Comparison of ENCODE assay signal across 1 cellular context in genomic region chr19:11265785-11266236, GRCh38.
A peak's percentile ranks its signal among the peaks of the same experiment; 100 is the strongest.
TF ChIP-seq lines count a peak whose summit lies in the region.

No MANE protein-coding gene starts in this region.

TF ChIP-seq in HepG2, 621 proteins besides CTCF, POLR2A, EP300 and RAD21 (continues in another document):
- TF ChIP-seq ZNF432 (CRISPR knock-in tag; IDR thresholded peaks at IDR 0.05; ENCODE audit: borderline replicate concordance) (no peak), ZC3H4 (CRISPR knock-in tag; IDR thresholded peaks at IDR 0.05; ENCODE audit: borderline replicate concordance) (no peak), ZFAT (CRISPR knock-in tag; conservative IDR thresholded peaks at IDR 0.05) (no peak), HCFC1 (IDR thresholded peaks at IDR 0.05; ENCODE audit: low read depth, low read length) (no peak), E2F1 (CRISPR knock-in tag; IDR thresholded peaks at IDR 0.05) (no peak), FOXA1 (IDR thresholded peaks at IDR 0.05) (peak; percentile 64), FOXA1 (CRISPR knock-in tag; IDR thresholded peaks at IDR 0.05) (peak; percentile 99), TP53 (CRISPR knock-in tag; conservative IDR thresholded peaks at IDR 0.05) (peak; percentile 70; the same call in 1 of the 2 replicates), NFIB (CRISPR knock-in tag; IDR thresholded peaks at IDR 0.05; ENCODE audit: borderline replicate concordance) (no peak), ZNF34 (CRISPR knock-in tag; IDR thresholded peaks at IDR 0.05; ENCODE audit: borderline replicate concordance) (no peak), FOXM1 (CRISPR knock-in tag; IDR thresholded peaks at IDR 0.05) (no peak), DNMT1 (CRISPR knock-in tag; IDR thresholded peaks at IDR 0.05) (0 out of 2 replicates have a peak, but pooled peaks have one; percentile 17), GPBP1L1 (CRISPR knock-in tag; IDR thresholded peaks at IDR 0.05) (no peak), ZSCAN30 (CRISPR knock-in tag; IDR thresholded peaks at IDR 0.05) (no peak), ZNF816 (CRISPR knock-in tag; IDR thresholded peaks at IDR 0.05; ENCODE audit: borderline replicate concordance) (no peak), SNAPC2 (CRISPR knock-in tag; IDR thresholded peaks at IDR 0.05) (peak; percentile 93), CC2D1A (CRISPR knock-in tag; IDR thresholded peaks at IDR 0.05) (no peak), STAT5B (CRISPR knock-in tag; IDR thresholded peaks at IDR 0.05) (0 out of 2 replicates have a peak, but pooled peaks have one; percentile 44), HIVEP1 (CRISPR knock-in tag; IDR thresholded peaks at IDR 0.05) (peak; percentile 100), KLF13 (CRISPR knock-in tag; IDR thresholded peaks at IDR 0.05) (peak; percentile 72; the same call in 1 of the 2 replicates), MTERF4 (CRISPR knock-in tag; IDR thresholded peaks at IDR 0.05) (peak; percentile 71; the same call in 1 of the 2 replicates), JDP2 (CRISPR knock-in tag; IDR thresholded peaks at IDR 0.05; ENCODE audit: borderline replicate concordance) (no peak; the same call in 1 of the 2 replicates), SP1 (IDR thresholded peaks at IDR 0.05) (no peak), SP1 (CRISPR knock-in tag; IDR thresholded peaks at IDR 0.05) (peak; percentile 79), ZBTB4 (CRISPR knock-in tag; IDR thresholded peaks at IDR 0.05; ENCODE audit: borderline replicate concordance) (peak; percentile 87; the same call in 1 of the 2 replicates), CBX2 (IDR thresholded peaks at IDR 0.05; ENCODE audit: low read depth, low read length) (no peak), CBX2 (CRISPR knock-in tag; IDR thresholded peaks at IDR 0.05; ENCODE audit: low read depth) (peak; percentile 56; the same call in 1 of the 2 replicates), WIZ (CRISPR knock-in tag; IDR thresholded peaks at IDR 0.05) (no peak; the same call in 1 of the 2 replicates), ATRX (CRISPR knock-in tag; IDR thresholded peaks at IDR 0.05; ENCODE audit: borderline replicate concordance) (no peak), KLF11 (CRISPR knock-in tag; IDR thresholded peaks at IDR 0.05) (peak; percentile 86; the same call in 1 of the 2 replicates), PRPF4 (IDR thresholded peaks at IDR 0.05; ENCODE audit: low read depth, low read length, poor library complexity, severe bottlenecking) (no peak), NFE2 (CRISPR knock-in tag; IDR thresholded peaks at IDR 0.05) (peak; percentile 50; the same call in 1 of the 2 replicates), NFYC (CRISPR knock-in tag; IDR thresholded peaks at IDR 0.05) (peak; percentile 42; the same call in 1 of the 2 replicates)
- TF ChIP-seq, protein P1, sequence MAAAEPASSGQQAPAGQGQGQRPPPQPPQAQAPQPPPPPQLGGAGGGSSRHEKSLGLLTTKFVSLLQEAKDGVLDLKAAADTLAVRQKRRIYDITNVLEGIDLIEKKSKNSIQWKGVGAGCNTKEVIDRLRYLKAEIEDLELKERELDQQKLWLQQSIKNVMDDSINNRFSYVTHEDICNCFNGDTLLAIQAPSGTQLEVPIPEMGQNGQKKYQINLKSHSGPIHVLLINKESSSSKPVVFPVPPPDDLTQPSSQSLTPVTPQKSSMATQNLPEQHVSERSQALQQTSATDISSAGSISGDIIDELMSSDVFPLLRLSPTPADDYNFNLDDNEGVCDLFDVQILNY (CRISPR knock-in tag; conservative IDR thresholded peaks at IDR 0.05), result no peak
- TF ChIP-seq, protein P2, sequence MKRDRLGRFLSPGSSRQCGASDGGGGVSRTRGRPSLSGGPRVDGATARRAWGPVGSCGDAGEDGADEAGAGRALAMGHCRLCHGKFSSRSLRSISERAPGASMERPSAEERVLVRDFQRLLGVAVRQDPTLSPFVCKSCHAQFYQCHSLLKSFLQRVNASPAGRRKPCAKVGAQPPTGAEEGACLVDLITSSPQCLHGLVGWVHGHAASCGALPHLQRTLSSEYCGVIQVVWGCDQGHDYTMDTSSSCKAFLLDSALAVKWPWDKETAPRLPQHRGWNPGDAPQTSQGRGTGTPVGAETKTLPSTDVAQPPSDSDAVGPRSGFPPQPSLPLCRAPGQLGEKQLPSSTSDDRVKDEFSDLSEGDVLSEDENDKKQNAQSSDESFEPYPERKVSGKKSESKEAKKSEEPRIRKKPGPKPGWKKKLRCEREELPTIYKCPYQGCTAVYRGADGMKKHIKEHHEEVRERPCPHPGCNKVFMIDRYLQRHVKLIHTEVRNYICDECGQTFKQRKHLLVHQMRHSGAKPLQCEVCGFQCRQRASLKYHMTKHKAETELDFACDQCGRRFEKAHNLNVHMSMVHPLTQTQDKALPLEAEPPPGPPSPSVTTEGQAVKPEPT (CRISPR knock-in tag; IDR thresholded peaks at IDR 0.05; ENCODE audit: low read depth), result peak; percentile 87
- TF ChIP-seq, protein P3, sequence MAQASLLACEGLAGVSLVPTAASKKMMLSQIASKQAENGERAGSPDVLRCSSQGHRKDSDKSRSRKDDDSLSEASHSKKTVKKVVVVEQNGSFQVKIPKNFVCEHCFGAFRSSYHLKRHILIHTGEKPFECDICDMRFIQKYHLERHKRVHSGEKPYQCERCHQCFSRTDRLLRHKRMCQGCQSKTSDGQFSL (CRISPR knock-in tag; IDR thresholded peaks at IDR 0.05), result peak; percentile 54; the same call in 1 of the 2 replicates
- TF ChIP-seq, protein P4, sequence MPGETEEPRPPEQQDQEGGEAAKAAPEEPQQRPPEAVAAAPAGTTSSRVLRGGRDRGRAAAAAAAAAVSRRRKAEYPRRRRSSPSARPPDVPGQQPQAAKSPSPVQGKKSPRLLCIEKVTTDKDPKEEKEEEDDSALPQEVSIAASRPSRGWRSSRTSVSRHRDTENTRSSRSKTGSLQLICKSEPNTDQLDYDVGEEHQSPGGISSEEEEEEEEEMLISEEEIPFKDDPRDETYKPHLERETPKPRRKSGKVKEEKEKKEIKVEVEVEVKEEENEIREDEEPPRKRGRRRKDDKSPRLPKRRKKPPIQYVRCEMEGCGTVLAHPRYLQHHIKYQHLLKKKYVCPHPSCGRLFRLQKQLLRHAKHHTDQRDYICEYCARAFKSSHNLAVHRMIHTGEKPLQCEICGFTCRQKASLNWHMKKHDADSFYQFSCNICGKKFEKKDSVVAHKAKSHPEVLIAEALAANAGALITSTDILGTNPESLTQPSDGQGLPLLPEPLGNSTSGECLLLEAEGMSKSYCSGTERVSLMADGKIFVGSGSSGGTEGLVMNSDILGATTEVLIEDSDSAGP (CRISPR knock-in tag; IDR thresholded peaks at IDR 0.05; ENCODE audit: borderline replicate concordance), result peak; percentile 92
- TF ChIP-seq, protein P5, sequence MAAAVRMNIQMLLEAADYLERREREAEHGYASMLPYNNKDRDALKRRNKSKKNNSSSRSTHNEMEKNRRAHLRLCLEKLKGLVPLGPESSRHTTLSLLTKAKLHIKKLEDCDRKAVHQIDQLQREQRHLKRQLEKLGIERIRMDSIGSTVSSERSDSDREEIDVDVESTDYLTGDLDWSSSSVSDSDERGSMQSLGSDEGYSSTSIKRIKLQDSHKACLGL (CRISPR knock-in tag; IDR thresholded peaks at IDR 0.05), result peak; percentile 88
- TF ChIP-seq, protein P6, sequence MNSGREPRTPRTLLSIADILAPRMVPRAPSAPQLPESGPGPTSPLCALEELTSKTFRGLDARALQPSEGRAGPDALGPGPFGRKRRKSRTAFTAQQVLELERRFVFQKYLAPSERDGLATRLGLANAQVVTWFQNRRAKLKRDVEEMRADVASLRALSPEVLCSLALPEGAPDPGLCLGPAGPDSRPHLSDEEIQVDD (CRISPR knock-in tag; IDR thresholded peaks at IDR 0.05; ENCODE audit: borderline replicate concordance), result peak; percentile 84; the same call in 1 of the 2 replicates
- TF ChIP-seq, protein P7, sequence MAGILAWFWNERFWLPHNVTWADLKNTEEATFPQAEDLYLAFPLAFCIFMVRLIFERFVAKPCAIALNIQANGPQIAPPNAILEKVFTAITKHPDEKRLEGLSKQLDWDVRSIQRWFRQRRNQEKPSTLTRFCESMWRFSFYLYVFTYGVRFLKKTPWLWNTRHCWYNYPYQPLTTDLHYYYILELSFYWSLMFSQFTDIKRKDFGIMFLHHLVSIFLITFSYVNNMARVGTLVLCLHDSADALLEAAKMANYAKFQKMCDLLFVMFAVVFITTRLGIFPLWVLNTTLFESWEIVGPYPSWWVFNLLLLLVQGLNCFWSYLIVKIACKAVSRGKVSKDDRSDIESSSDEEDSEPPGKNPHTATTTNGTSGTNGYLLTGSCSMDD (CRISPR knock-in tag; IDR thresholded peaks at IDR 0.05), result no peak
- TF ChIP-seq, protein P8, sequence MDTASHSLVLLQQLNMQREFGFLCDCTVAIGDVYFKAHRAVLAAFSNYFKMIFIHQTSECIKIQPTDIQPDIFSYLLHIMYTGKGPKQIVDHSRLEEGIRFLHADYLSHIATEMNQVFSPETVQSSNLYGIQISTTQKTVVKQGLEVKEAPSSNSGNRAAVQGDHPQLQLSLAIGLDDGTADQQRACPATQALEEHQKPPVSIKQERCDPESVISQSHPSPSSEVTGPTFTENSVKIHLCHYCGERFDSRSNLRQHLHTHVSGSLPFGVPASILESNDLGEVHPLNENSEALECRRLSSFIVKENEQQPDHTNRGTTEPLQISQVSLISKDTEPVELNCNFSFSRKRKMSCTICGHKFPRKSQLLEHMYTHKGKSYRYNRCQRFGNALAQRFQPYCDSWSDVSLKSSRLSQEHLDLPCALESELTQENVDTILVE (CRISPR knock-in tag; IDR thresholded peaks at IDR 0.05), result peak; percentile 90
- TF ChIP-seq, protein P9, sequence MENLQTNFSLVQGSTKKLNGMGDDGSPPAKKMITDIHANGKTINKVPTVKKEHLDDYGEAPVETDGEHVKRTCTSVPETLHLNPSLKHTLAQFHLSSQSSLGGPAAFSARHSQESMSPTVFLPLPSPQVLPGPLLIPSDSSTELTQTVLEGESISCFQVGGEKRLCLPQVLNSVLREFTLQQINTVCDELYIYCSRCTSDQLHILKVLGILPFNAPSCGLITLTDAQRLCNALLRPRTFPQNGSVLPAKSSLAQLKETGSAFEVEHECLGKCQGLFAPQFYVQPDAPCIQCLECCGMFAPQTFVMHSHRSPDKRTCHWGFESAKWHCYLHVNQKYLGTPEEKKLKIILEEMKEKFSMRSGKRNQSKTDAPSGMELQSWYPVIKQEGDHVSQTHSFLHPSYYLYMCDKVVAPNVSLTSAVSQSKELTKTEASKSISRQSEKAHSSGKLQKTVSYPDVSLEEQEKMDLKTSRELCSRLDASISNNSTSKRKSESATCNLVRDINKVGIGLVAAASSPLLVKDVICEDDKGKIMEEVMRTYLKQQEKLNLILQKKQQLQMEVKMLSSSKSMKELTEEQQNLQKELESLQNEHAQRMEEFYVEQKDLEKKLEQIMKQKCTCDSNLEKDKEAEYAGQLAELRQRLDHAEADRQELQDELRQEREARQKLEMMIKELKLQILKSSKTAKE (CRISPR knock-in tag; IDR thresholded peaks at IDR 0.05; ENCODE audit: borderline replicate concordance), result peak; percentile 91
- TF ChIP-seq, protein P10, sequence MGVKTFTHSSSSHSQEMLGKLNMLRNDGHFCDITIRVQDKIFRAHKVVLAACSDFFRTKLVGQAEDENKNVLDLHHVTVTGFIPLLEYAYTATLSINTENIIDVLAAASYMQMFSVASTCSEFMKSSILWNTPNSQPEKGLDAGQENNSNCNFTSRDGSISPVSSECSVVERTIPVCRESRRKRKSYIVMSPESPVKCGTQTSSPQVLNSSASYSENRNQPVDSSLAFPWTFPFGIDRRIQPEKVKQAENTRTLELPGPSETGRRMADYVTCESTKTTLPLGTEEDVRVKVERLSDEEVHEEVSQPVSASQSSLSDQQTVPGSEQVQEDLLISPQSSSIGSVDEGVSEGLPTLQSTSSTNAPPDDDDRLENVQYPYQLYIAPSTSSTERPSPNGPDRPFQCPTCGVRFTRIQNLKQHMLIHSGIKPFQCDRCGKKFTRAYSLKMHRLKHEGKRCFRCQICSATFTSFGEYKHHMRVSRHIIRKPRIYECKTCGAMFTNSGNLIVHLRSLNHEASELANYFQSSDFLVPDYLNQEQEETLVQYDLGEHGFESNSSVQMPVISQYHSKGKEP (CRISPR knock-in tag; IDR thresholded peaks at IDR 0.05), result no peak
